ENCODE assay signal across 8 cellular contexts in genomic region chr3:112327371-112327951, GRCh38. TPM values are rescaled to one million over a fixed set of nuclear protein-coding genes. Genes with fewer than 3 reads are reported as not detected.
DNase-seq lines count a peak whose midpoint lies in the region; ATAC-seq and TF ChIP-seq lines count a peak whose summit lies in the region.

No MANE protein-coding gene starts in this region.

- H3K27ac ChIP-seq in A673 (ENCODE audit: low read depth, low read length, poor library complexity, severe bottlenecking), result no peak overlapping the region
- no peak overlapping the region for H3K27ac ChIP-seq in HCT116 (ENCODE audit: low read depth, low read length)
- H3K27ac ChIP-seq in RWPE1, result no peak overlapping the region
- no peak overlapping the region for H3K27ac ChIP-seq in colonic mucosa

- intact Hi-C loops in A673 (cut with micrococcal nuclease; ENCODE audit: unreplicated experiment), result loop anchor here (2.0 kb wide), 1 partner anchor 191 kb away; no protein-coding TSS in a partner anchor
- intact Hi-C loops in HCT116 (cut with micrococcal nuclease), result loop anchor here (1.0 to 5.0 kb wide), 4 partner anchors 110 to 204 kb away; no protein-coding TSS in a partner anchor
- intact Hi-C loops in colonic mucosa (cut with DNase I), result loop anchor here (2.0 kb wide), 1 partner anchor 193 kb away; no protein-coding TSS in a partner anchor

- TF ChIP-seq CTCF in A673 (conservative IDR thresholded peaks at IDR 0.05; ENCODE audit: low read depth, low read length) (peak; percentile 68), GM10266 (IDR thresholded peaks at IDR 0.05; ENCODE audit: control insufficient read depth, insufficient read depth, low read depth, missing control alignments) (peak; percentile 57), HCT116 (IDR thresholded peaks at IDR 0.05 in 2 of 3, conservative IDR thresholded peaks at IDR 0.05 in 1 of 3; ENCODE audit: borderline replicate concordance in 1 of 3, insufficient read depth in 1 of 3, low read depth in 2 of 3, low read length in 2 of 3) (peak; percentile 66 to 76 (median 67)), LNCAP (IDR thresholded peaks at IDR 0.05) (peak; percentile 70), RWPE1 (conservative IDR thresholded peaks at IDR 0.05; ENCODE audit: low read depth) (peak; percentile 60), colonic mucosa (IDR thresholded peaks at IDR 0.05) (peak; percentile 53)

- H2AFZ ChIP-seq in HCT116 (ENCODE audit: low read depth, low read length, poor library complexity, severe bottlenecking), result no peak overlapping the region

- peak; percentile 99 for ATAC-seq in HCT116

- CTCF ChIA-PET in A673 (lab: Charles Lee) (no interaction called here), HCT116 (lab: Charles Lee) (interaction anchor here (1.0 to 1.2 kb wide), 2 partner anchors 11 to 110 kb away, joined by 3 to 5 read pairs; no protein-coding TSS in a partner anchor), RWPE1 (lab: Yijun Ruan, JAX) (no interaction called here)

- TF ChIP-seq RAD21 in HCT116 (IDR thresholded peaks at IDR 0.05; ENCODE audit: low read depth), result peak; percentile 78

- H3K36me3 ChIP-seq in A673 (ENCODE audit: insufficient read depth, low read length, poor library complexity, severe bottlenecking) (no peaks in the 10 kb centered on the region), HCT116 (ENCODE audit: control insufficient read depth in 1 of 2, insufficient read depth in 2 of 2, low read length in 2 of 2) (no peaks in the 10 kb centered on the region), colonic mucosa (no peaks in the 10 kb centered on the region)

- no peaks in the 10 kb centered on the region for H3K4me1 ChIP-seq in A673 (ENCODE audit: insufficient read depth, low read length, poor library complexity, severe bottlenecking)
- H3K4me1 ChIP-seq in HCT116 (ENCODE audit: control insufficient read depth in 1 of 2, insufficient read depth in 2 of 2, low read length in 2 of 2), result no peaks in the 10 kb centered on the region
- no peaks in the 10 kb centered on the region for H3K4me1 ChIP-seq in colonic mucosa

- RAD21 ChIA-PET in HCT116 (lab: Charles Lee; ENCODE audit: low non-redundant PET in 1 of 2, low total read pairs in 2 of 2, uncharacterized antibody in 2 of 2, unreplicated experiment in 2 of 2), result no interaction called here

- DNase-seq in A673 (ENCODE audit: low spot score) (peak; percentile 68), GM10266 (ENCODE audit: extremely low spot score) (peak; percentile 53), HCT116 (ENCODE audit: low read depth, low spot score) (peak; percentile 55), RWPE1 (ENCODE audit: low spot score) (peak; percentile 45), colonic mucosa (peak; percentile 59), lung microvascular endothelial cell (ENCODE audit: low read depth in 2 of 2) (peak; percentile 67 to 76)
- DNase-seq in activated effector memory CD4-positive, alpha-beta T cell treated with anti-CD3 and anti-CD28 coated beads, Interleukin-2, amount 50 U/mL, for 16 hours, result no peak

- H3K9me2 ChIP-seq in HCT116 (ENCODE audit: insufficient read depth), result no peaks in the 10 kb centered on the region

- H3K79me2 ChIP-seq in HCT116 (ENCODE audit: insufficient read depth, low read length), result no peaks in the 10 kb centered on the region

- H3K4me3 ChIP-seq in A673 (ENCODE audit: low read depth, low read length, poor library complexity, severe bottlenecking) (no peak overlapping the region), HCT116 (replicated peaks in 1 of 2; ENCODE audit: low read depth in 1 of 2, low read length in 2 of 2) (no peak overlapping the region), colonic mucosa (no peak overlapping the region)

- BruUV-seq in A673 (replicated peaks; lab: Mats Ljungman, UMichigan), result no TSS peak
- BruUV-seq in HCT116 (replicated peaks; lab: Mats Ljungman, UMichigan), result no TSS peak

- POLR2A ChIA-PET in A673 (lab: Charles Lee; ENCODE audit: low non-redundant PET), result no interaction called here
- POLR2A ChIA-PET in HCT116 (lab: Charles Lee), result no interaction called here
- POLR2A ChIA-PET in RWPE1 (lab: Yijun Ruan, JAX; ENCODE audit: low non-redundant PET), result no interaction called here

- H3K9me3 ChIP-seq in A673 (ENCODE audit: low read depth, low read length, poor library complexity, severe bottlenecking) (no peaks in the 10 kb centered on the region), HCT116 (ENCODE audit: control insufficient read depth in 1 of 2, insufficient read depth in 1 of 2, low read depth in 1 of 2, low read length in 2 of 2) (no peaks in the 10 kb centered on the region), colonic mucosa (no peaks in the 10 kb centered on the region)

- H3K9ac ChIP-seq in HCT116 (ENCODE audit: low read length), result no peak overlapping the region
- H3K9ac ChIP-seq in colonic mucosa (ENCODE audit: low read depth in 2 of 2, low read length in 2 of 2), result no peak overlapping the region

- no peak overlapping the region for H3K4me2 ChIP-seq in HCT116 (ENCODE audit: low read length)

- H3K27me3 ChIP-seq in A673 (replicated peaks; ENCODE audit: insufficient read depth, low read depth, low read length, poor library complexity) (peaks cover 14% of the 10 kb centered on the region), HCT116 (ENCODE audit: insufficient read depth, low read length) (no peaks in the 10 kb centered on the region), colonic mucosa (no peaks in the 10 kb centered on the region)

- H4K20me1 ChIP-seq in HCT116 (ENCODE audit: insufficient read depth), result no peaks in the 10 kb centered on the region

- no peak for TF ChIP-seq POLR2A in HCT116 (IDR thresholded peaks at IDR 0.05; ENCODE audit: borderline replicate concordance, extremely low read depth, insufficient read depth, insufficient read length)

TF ChIP-seq in HCT116, 20 proteins besides CTCF, POLR2A, EP300 and RAD21:
- TF ChIP-seq EGR1 (IDR thresholded peaks at IDR 0.05; ENCODE audit: low read depth), result no peak
- no peak for TF ChIP-seq SIN3A (IDR thresholded peaks at IDR 0.05; ENCODE audit: low read depth)
- no peak for TF ChIP-seq ZBTB33 (IDR thresholded peaks at IDR 0.05; ENCODE audit: extremely low read depth, insufficient replicate concordance, low read length)
- TF ChIP-seq SP1 (IDR thresholded peaks at IDR 0.05; ENCODE audit: low read depth), result no peak
- no peak for TF ChIP-seq CBX3 (IDR thresholded peaks at IDR 0.05; ENCODE audit: low read depth)
- no peak for TF ChIP-seq JUND (IDR thresholded peaks at IDR 0.05)
- no peak for TF ChIP-seq CEBPB (IDR thresholded peaks at IDR 0.05; ENCODE audit: low read depth)
- no peak for TF ChIP-seq ATF3 (IDR thresholded peaks at IDR 0.05)
- TF ChIP-seq SRF (IDR thresholded peaks at IDR 0.05; ENCODE audit: low read depth), result no peak

RNA-seq across cellular contexts. Expression of gene CD200, which starts 5.5 kb away (rescaled TPM):
- total RNA-seq in A673 (2021), result not detected in 2 replicates
- total RNA-seq in HCT116 (2021; ENCODE audit: unreplicated experiment), result not detected
- polyA plus RNA-seq in HCT116 (2012), result 0.04 TPM in 1 of 2 replicates, not detected in the other
- 1 to 10 TPM; 7.1 to 7.6 TPM for total RNA-seq in colonic mucosa
- total RNA-seq in lung microvascular endothelial cell, result 3.1 and 9.9 TPM in 2 replicates

RNA-seq across cellular contexts. Expression of gene SLC9C1, which starts 33.4 kb away (rescaled TPM):
- total RNA-seq in A673 (2021) (not detected in 2 replicates), HCT116 (2021; ENCODE audit: unreplicated experiment) (0.79 TPM), colonic mucosa (under 1 TPM; 0.13 to 0.15 TPM), lung microvascular endothelial cell (under 0.01 TPM in 2 replicates)
- not detected in 2 replicates for polyA plus RNA-seq in HCT116 (2012)
